Comparison of ENCODE assay signal across 19 cellular contexts in genomic region chr15:83288381-83288801, GRCh38. TPM values are rescaled to one million over a fixed set of nuclear protein-coding genes. Genes with fewer than 3 reads are reported as not detected.
DNase-seq lines count a peak whose midpoint lies in the region; ATAC-seq, FAIRE-seq and TF ChIP-seq lines count a peak whose summit lies in the region.
"Had no signal": no experiment of that assay in that cellular context is flagged by ENCODE, and none has a peak within 500 bp of the region (broad histone marks: within the 10 kb centered on the region; RNA-seq: fewer than 3 reads in every experiment).

No MANE protein-coding gene starts in this region.

- H3K9ac ChIP-seq in mammary epithelial cell (ENCODE audit: insufficient read depth, low read length), result peak overlapping the region; percentile 39
- no peak overlapping the region for H3K9ac ChIP-seq in mesendoderm (ENCODE audit: low read length)
- H3K9ac ChIP-seq: KMS-11 had no signal

- H3K79me1 ChIP-seq in mesendoderm (ENCODE audit: low read length), result no peaks in the 10 kb centered on the region

- H3K4me1 ChIP-seq in A549 (peaks cover 37% of the 10 kb centered on the region), mammary epithelial cell (ENCODE audit: insufficient read depth, low read length) (peaks cover 72% of the 10 kb centered on the region), mesendoderm (ENCODE audit: control insufficient read depth, low read depth, low read length) (no peaks in the 10 kb centered on the region)

- H2AFZ ChIP-seq in mammary epithelial cell (ENCODE audit: low read depth, low read length), result no peak overlapping the region

- no peak overlapping the region for H2BK15ac ChIP-seq in mesendoderm (replicated peaks; ENCODE audit: low read depth)

- FAIRE-seq in A549 (lab: Jason Lieb, UNC), result no peak

- no TSS peak for BruUV-seq in mammary epithelial cell (replicated peaks; lab: Mats Ljungman, UMichigan)

- H3K27ac ChIP-seq in A549 (peak overlapping the region; percentile 11 to 69; a peak in 3 of 6 replicates), mammary epithelial cell (ENCODE audit: insufficient read depth, low read depth, low read length) (peak overlapping the region; percentile 88), mesendoderm (ENCODE audit: low read depth, low read length) (no peak overlapping the region)
- H3K27ac ChIP-seq: KMS-11, left ventricle myocardium inferior, upper lobe of right lung had no signal

- H2BK5ac ChIP-seq in mesendoderm (ENCODE audit: low read length), result no peak overlapping the region

- H3K4ac ChIP-seq in mesendoderm (ENCODE audit: low read depth, low read length), result no peak overlapping the region

- no peak overlapping the region for H4K5ac ChIP-seq in mesendoderm (ENCODE audit: low read length)

- POLR2A ChIA-PET in A549 (lab: Yijun Ruan, JAX), result interaction anchor here (1.3 kb wide), 1 partner anchor 35 kb away, joined by 4 read pairs; no protein-coding TSS in a partner anchor

- no peak overlapping the region for H3K23ac ChIP-seq in mesendoderm (ENCODE audit: low read length)

- H3K27me3 ChIP-seq in mammary epithelial cell (ENCODE audit: insufficient read depth, low read length) (no peaks in the 10 kb centered on the region), mesendoderm (ENCODE audit: insufficient read depth, low read length, poor library complexity) (peaks cover 16% of the 10 kb centered on the region)

- TF ChIP-seq CTCF in A549 (IDR thresholded peaks at IDR 0.05) (no peak), mammary epithelial cell (conservative IDR thresholded peaks at IDR 0.05 in 1 of 2, IDR thresholded peaks at IDR 0.05 in 1 of 2; ENCODE audit: extremely low read depth in 1 of 2, insufficient read depth in 1 of 2, low read depth in 1 of 2, low read length in 2 of 2) (no peak), omental fat pad (IDR thresholded peaks at IDR 0.05) (no peak)

- TF ChIP-seq RAD21 in A549 (conservative IDR thresholded peaks at IDR 0.05 in 1 of 2, IDR thresholded peaks at IDR 0.05 in 1 of 2), result no peak

- H4K8ac ChIP-seq in mesendoderm (ENCODE audit: low read depth, low read length), result no peak overlapping the region

- peaks cover 12% of the 10 kb centered on the region for H3K79me2 ChIP-seq in mammary epithelial cell (ENCODE audit: insufficient read depth, low read length)
- H3K79me2 ChIP-seq in mesendoderm (ENCODE audit: control insufficient read depth, insufficient read depth, low read length), result no peaks in the 10 kb centered on the region

- TF ChIP-seq EP300 in A549 (IDR thresholded peaks at IDR 0.05), result no peak

- DNase-seq in A549 (ENCODE audit: low read depth in 1 of 2, low spot score in 1 of 2) (no peak), M059J (ENCODE audit: low read depth) (peak; percentile 46), mammary epithelial cell (peak; percentile 92), mesendoderm (peak; percentile 64), COR-L47 (lab: John Stamatoyannopoulos, UW) (no peak), DMS153 treated with DMSO at 0.1 percent for 48 hours (lab: John Stamatoyannopoulos, UW; ENCODE audit: unreplicated experiment) (no peak), omental fat pad (ENCODE audit: low spot score) (no peak)
- DNase-seq in activated T-cell treated with anti-CD3 and anti-CD28 coated beads, Interleukin-2, amount 50 U/mL, for 1 hour, result no peak
- DNase-seq: activated CD4-positive, alpha-beta T cell treated with anti-CD3 and anti-CD28 coated beads, Interleukin-2, amount 10 ng/mL, durations not matched to agents 24 days and 14 days; activated T-cell treated with anti-CD3 and anti-CD28 coated beads, Interleukin-2, amount 50 U/mL, for 72 hours; hippocampal formation; left ventricle myocardium inferior; naive thymus-derived CD8-positive, alpha-beta T cell; NCI-H510A treated with DMSO at 0.1 percent for 48 hours; retina; stimulated activated CD4-positive, alpha-beta T cell treated with anti-CD3 and anti-CD28 coated beads, Interleukin-4, amount 100 ng/mL, for 24 hours; upper lobe of right lung had no signal

- dilution Hi-C loops in mammary epithelial cell (cut with HindIII; ENCODE audit: low sequenced_read_pairs), result no loop called here

- H2AK5ac ChIP-seq in mesendoderm (ENCODE audit: low read length), result no peak overlapping the region

- no peak for TF ChIP-seq POLR2A in A549 (IDR thresholded peaks at IDR 0.05; ENCODE audit: low read length)

- ATAC-seq in A549, result no peak
- no peak for ATAC-seq in omental fat pad (ENCODE audit: low FRiP score)
- ATAC-seq: activated T-cell treated with anti-CD3 and anti-CD28 coated beads, Interleukin-2, amount 50 U/mL, for 72 hours; naive thymus-derived CD8-positive, alpha-beta T cell; upper lobe of right lung had no signal

- 54% methylated on average over 7 of the region's 7 CpGs for WGBS in A549 (ENCODE audit: missing lambda C conversion rate)
- 3% methylated on average over 6 of the region's 7 CpGs for WGBS in mammary epithelial cell (ENCODE audit: low coverage, missing lambda C conversion rate)
- WGBS in mesendoderm (ENCODE audit: extremely low coverage, insufficient coverage, low lambda C conversion rate), result no CpG with 5 or more reads among the region's 7 CpGs

- no peak overlapping the region for H2BK120ac ChIP-seq in mesendoderm (ENCODE audit: low read depth, low read length)

- H3K4me3 ChIP-seq in A549 (no peak overlapping the region), mammary epithelial cell (replicated peaks in 1 of 3; ENCODE audit: insufficient read depth in 1 of 3, low read depth in 2 of 3, low read length in 3 of 3) (no peak overlapping the region), mesendoderm (ENCODE audit: low read length) (no peak overlapping the region)
- H3K4me3 ChIP-seq: left ventricle myocardium inferior, upper lobe of right lung had no signal

- in situ Hi-C loops in mammary epithelial cell (cut with MboI; ENCODE audit: low sequenced_read_pairs in 2 of 2), result loop anchor here (10.0 kb wide), 1 partner anchor 86 kb away; no protein-coding TSS in a partner anchor

- H3K9me3 ChIP-seq in A549, result no peaks in the 10 kb centered on the region
- no peaks in the 10 kb centered on the region for H3K9me3 ChIP-seq in mammary epithelial cell (replicated peaks; ENCODE audit: insufficient read depth, low read length)
- H3K9me3 ChIP-seq: left ventricle myocardium inferior, upper lobe of right lung had no signal

- H3K4me2 ChIP-seq in A549, result peak overlapping the region; percentile 42; the same call in 2 of the 3 replicates
- peak overlapping the region; percentile 71 for H3K4me2 ChIP-seq in mammary epithelial cell (ENCODE audit: insufficient read depth, low read depth, low read length)
- H3K4me2 ChIP-seq in mesendoderm (ENCODE audit: low read length), result no peak overlapping the region
- H3K4me2 ChIP-seq: KMS-11 had no signal

- intact Hi-C loops in mammary epithelial cell (cut with micrococcal nuclease), result loop anchor here (1.0 to 5.0 kb wide), 3 partner anchors 16 to 92 kb away; partner anchors contain the start of gene HDGFL3

- H3K56ac ChIP-seq in mesendoderm (ENCODE audit: low read length), result no peak overlapping the region

- H4K20me1 ChIP-seq in mammary epithelial cell (ENCODE audit: insufficient read depth, low read length), result no peaks in the 10 kb centered on the region

- no peak overlapping the region for H3K18ac ChIP-seq in mesendoderm (ENCODE audit: low read length)

- CTCF ChIA-PET in A549 (lab: Yijun Ruan, JAX), result interaction anchor here (1.0 to 7.9 kb wide), 5 partner anchors 22 to 159 kb away, joined by 3 to 40 read pairs (median 4); partner anchors contain the start of gene SH3GL3
- CTCF ChIA-PET in mammary epithelial cell (lab: Charles Lee; ENCODE audit: low non-redundant PET), result interaction anchor here (0.6 kb wide), 1 partner anchor 42 kb away, joined by 3 read pairs; no protein-coding TSS in a partner anchor

- H3K36me3 ChIP-seq in mammary epithelial cell (ENCODE audit: insufficient read depth, low read length) (no peaks in the 10 kb centered on the region), mesendoderm (ENCODE audit: control insufficient read depth, insufficient read depth, low read length) (no peaks in the 10 kb centered on the region)
- H3K36me3 ChIP-seq: left ventricle myocardium inferior, upper lobe of right lung had no signal

TF ChIP-seq in A549, 52 proteins besides CTCF, POLR2A, EP300 and RAD21:
- no peak for TF ChIP-seq GATA3 (IDR thresholded peaks at IDR 0.05; ENCODE audit: borderline replicate concordance)
- no peak for TF ChIP-seq ELK1 (IDR thresholded peaks at IDR 0.05; ENCODE audit: low read depth, low read length)
- no peak for TF ChIP-seq KDM1A (IDR thresholded peaks at IDR 0.05; ENCODE audit: low read depth)

RNA-seq across cellular contexts. Expression of gene BNC1, which starts 3.9 kb away (rescaled TPM):
- polyA plus RNA-seq in A549 (2011; rRNA removed) (0.34 and 0.44 TPM in 2 replicates), A549 (2017; fragmentation: RNase III; extraction: RNeasy Plus Mini Kit Qiagen cat#74134 plus additional on column Dnase treatment) (0.22 to 0.43 TPM (median 0.28 TPM) in 3 replicates), mammary epithelial cell (103 TPM)
- 0.21 and 0.32 TPM in 2 replicates for polyA plus RNA-seq in A549 (2012; cell fraction: cytosol; rRNA removed)
- 0.40 and 0.43 TPM in 2 replicates for polyA plus RNA-seq in A549 (2012; cell fraction: nucleus; rRNA removed)
- 0.78 and 1.3 TPM in 2 replicates for polyA minus RNA-seq in A549 (2011; rRNA and poly(A)+ RNA removed)
- total RNA-seq in M059J (2014; rRNA removed; shearing (Covaris generic)), result not detected in 2 replicates
- total RNA-seq in mammary epithelial cell (100 to 1,000 TPM in 1 of 2 donors, 10 to 100 TPM in 1; 66.2 to 108 TPM), omental fat pad (10 to 100 TPM in 3 of 4 donors, 1 to 10 TPM in 1; 1.1 to 73.0 (median 35.6) TPM)
- polyA minus RNA-seq in mammary epithelial cell, result 179 TPM
- polyA plus RNA-seq in mesendoderm (2013, experiment 1 of 2), result 0.06 TPM
- 0.08 TPM for polyA plus RNA-seq in mesendoderm (2013, experiment 2 of 2)
- total RNA-seq: activated CD4-positive, alpha-beta T cell treated with anti-CD3 and anti-CD28 coated beads, Interleukin-2, amount 10 ng/mL, durations not matched to agents 24 days and 14 days; activated T-cell treated with anti-CD3 and anti-CD28 coated beads, Interleukin-2, amount 50 U/mL, for 72 hours; naive thymus-derived CD8-positive, alpha-beta T cell; T-helper 2 cell treated with Interferon-gamma antibody and Interleukin-4, amounts not matched to agents 100 ng/mL and 5 ng/mL, for 36 hours had no signal
- polyA plus RNA-seq: naive thymus-derived CD8-positive, alpha-beta T cell had no signal

Comparison
In these comparisons a context has a peak if more than half of its experiments do, and no peak if none do; other contexts are left out.
1. DNase-seq: peak in M059J (single experiment), mammary epithelial cell (single experiment) and mesendoderm (single experiment); none in A549 (0 of 2), activated T-cell treated with anti-CD3 and anti-CD28 coated beads, Interleukin-2, amount 50 U/mL, for 1 hour (single experiment), COR-L47 (single experiment), DMS153 treated with DMSO at 0.1 percent for 48 hours (single experiment) and omental fat pad (single experiment).